Comparison of ENCODE assay signal across 1 cellular context in genomic region chr10:92239600-92240288, GRCh38.
TF ChIP-seq lines count a peak whose summit lies in the region.

No MANE protein-coding gene starts in this region.

TF ChIP-seq in HepG2, 621 proteins besides CTCF, POLR2A, EP300 and RAD21 (continued from another document and continues in another):
- TF ChIP-seq PLSCR1 (CRISPR knock-in tag; IDR thresholded peaks at IDR 0.05; ENCODE audit: borderline replicate concordance): no peak
- TF ChIP-seq GTF3A (CRISPR knock-in tag; conservative IDR thresholded peaks at IDR 0.05): no peak
- no peak for TF ChIP-seq PRPF4 (IDR thresholded peaks at IDR 0.05; ENCODE audit: low read depth, low read length, poor library complexity, severe bottlenecking)
- TF ChIP-seq IKZF5 (CRISPR knock-in tag; IDR thresholded peaks at IDR 0.05): no peak
- peak; percentile 84 for TF ChIP-seq ZNF687 (CRISPR knock-in tag; IDR thresholded peaks at IDR 0.05)
- TF ChIP-seq ZNF431 (CRISPR knock-in tag; IDR thresholded peaks at IDR 0.05; ENCODE audit: borderline replicate concordance, low read depth): no peak
- TF ChIP-seq NFIB (CRISPR knock-in tag; IDR thresholded peaks at IDR 0.05; ENCODE audit: borderline replicate concordance): no peak
- TF ChIP-seq ARID2 (CRISPR knock-in tag; IDR thresholded peaks at IDR 0.05; ENCODE audit: borderline replicate concordance): no peak
- TF ChIP-seq ZNF121 (CRISPR knock-in tag; IDR thresholded peaks at IDR 0.05): no peak
- TF ChIP-seq ZNF891 (CRISPR knock-in tag; IDR thresholded peaks at IDR 0.05): no peak
- TF ChIP-seq ZFP91 (CRISPR knock-in tag; IDR thresholded peaks at IDR 0.05; ENCODE audit: borderline replicate concordance): no peak
- no peak for TF ChIP-seq PHF5A (CRISPR knock-in tag; IDR thresholded peaks at IDR 0.05; ENCODE audit: low read depth, unreplicated experiment)
- no peak for TF ChIP-seq ZNF317 (CRISPR knock-in tag; IDR thresholded peaks at IDR 0.05)
- TF ChIP-seq ATF6 (CRISPR knock-in tag; conservative IDR thresholded peaks at IDR 0.05): no peak
- TF ChIP-seq ZHX2 (IDR thresholded peaks at IDR 0.05; ENCODE audit: low read depth): no peak
- TF ChIP-seq ZHX2 (CRISPR knock-in tag; IDR thresholded peaks at IDR 0.05; ENCODE audit: borderline replicate concordance): no peak
- TF ChIP-seq GABPB1 (CRISPR knock-in tag; IDR thresholded peaks at IDR 0.05): no peak; the same call in 1 of the 2 replicates
- no peak for TF ChIP-seq SOX6 (IDR thresholded peaks at IDR 0.05)
- TF ChIP-seq SOX6 (CRISPR knock-in tag; IDR thresholded peaks at IDR 0.05): 0 out of 2 replicates have a peak, but pooled peaks have one; percentile 3
- TF ChIP-seq SIN3A (IDR thresholded peaks at IDR 0.05; ENCODE audit: borderline replicate concordance, low read depth, low read length): no peak
- TF ChIP-seq ARNT2 (CRISPR knock-in tag; IDR thresholded peaks at IDR 0.05; ENCODE audit: low read depth): no peak
- no peak for TF ChIP-seq RORA (CRISPR knock-in tag; IDR thresholded peaks at IDR 0.05)
- TF ChIP-seq HNRNPUL1 (IDR thresholded peaks at IDR 0.05; ENCODE audit: low read depth, low read length): no peak
- no peak for TF ChIP-seq ZNF597 (CRISPR knock-in tag; IDR thresholded peaks at IDR 0.05)
- no peak for TF ChIP-seq ZNF792 (CRISPR knock-in tag; IDR thresholded peaks at IDR 0.05)
- no peak; the same call in 1 of the 2 replicates for TF ChIP-seq ZNF619 (CRISPR knock-in tag; IDR thresholded peaks at IDR 0.05)
- peak; percentile 80; the same call in 1 of the 2 replicates for TF ChIP-seq ZNF160 (CRISPR knock-in tag; IDR thresholded peaks at IDR 0.05)
- TF ChIP-seq SNRNP70 (IDR thresholded peaks at IDR 0.05; ENCODE audit: low read depth, low read length): no peak
- no peak for TF ChIP-seq MTERF4 (CRISPR knock-in tag; IDR thresholded peaks at IDR 0.05)
- TF ChIP-seq ZNF20 (CRISPR knock-in tag; IDR thresholded peaks at IDR 0.05): no peak
- TF ChIP-seq NRL (CRISPR knock-in tag; IDR thresholded peaks at IDR 0.05; ENCODE audit: borderline replicate concordance): no peak
- peak; percentile 40; the same call in 1 of the 2 replicates for TF ChIP-seq ZNF776 (CRISPR knock-in tag; IDR thresholded peaks at IDR 0.05)
- TF ChIP-seq THRA (CRISPR knock-in tag; IDR thresholded peaks at IDR 0.05; ENCODE audit: borderline replicate concordance): no peak
- TF ChIP-seq SCMH1 (CRISPR knock-in tag; IDR thresholded peaks at IDR 0.05; ENCODE audit: borderline replicate concordance): no peak
- no peak for TF ChIP-seq CBX5 (CRISPR knock-in tag; IDR thresholded peaks at IDR 0.05; ENCODE audit: borderline replicate concordance)
- peak; percentile 2; the same call in 1 of the 2 replicates for TF ChIP-seq KMT2B (CRISPR knock-in tag; IDR thresholded peaks at IDR 0.05)
- no peak for TF ChIP-seq MLX (CRISPR knock-in tag; IDR thresholded peaks at IDR 0.05)
- TF ChIP-seq KLF11 (CRISPR knock-in tag; IDR thresholded peaks at IDR 0.05): no peak
- TF ChIP-seq ATM (IDR thresholded peaks at IDR 0.05; ENCODE audit: borderline replicate concordance): no peak
